In genomic region chr3:57791245-57791644, GRCh38 we compare ENCODE assay signal across 1 cellular context.
TF ChIP-seq lines count a peak whose summit lies in the region.

No MANE protein-coding gene starts in this region.

TF ChIP-seq in K562, 482 proteins besides CTCF, POLR2A, EP300 and RAD21 (continued from another document and continues in another):
- TF ChIP-seq DACH1 (IDR thresholded peaks at IDR 0.05; ENCODE audit: partially characterized antibody) = no peak
- no peak for TF ChIP-seq FOS (IDR thresholded peaks at IDR 0.05; ENCODE audit: extremely low read depth, insufficient read length)
- TF ChIP-seq NR4A1 (CRISPR knock-in tag; IDR thresholded peaks at IDR 0.05) = no peak
- TF ChIP-seq NR4A1 (tag; IDR thresholded peaks at IDR 0.05) = no peak
- TF ChIP-seq, protein P1, sequence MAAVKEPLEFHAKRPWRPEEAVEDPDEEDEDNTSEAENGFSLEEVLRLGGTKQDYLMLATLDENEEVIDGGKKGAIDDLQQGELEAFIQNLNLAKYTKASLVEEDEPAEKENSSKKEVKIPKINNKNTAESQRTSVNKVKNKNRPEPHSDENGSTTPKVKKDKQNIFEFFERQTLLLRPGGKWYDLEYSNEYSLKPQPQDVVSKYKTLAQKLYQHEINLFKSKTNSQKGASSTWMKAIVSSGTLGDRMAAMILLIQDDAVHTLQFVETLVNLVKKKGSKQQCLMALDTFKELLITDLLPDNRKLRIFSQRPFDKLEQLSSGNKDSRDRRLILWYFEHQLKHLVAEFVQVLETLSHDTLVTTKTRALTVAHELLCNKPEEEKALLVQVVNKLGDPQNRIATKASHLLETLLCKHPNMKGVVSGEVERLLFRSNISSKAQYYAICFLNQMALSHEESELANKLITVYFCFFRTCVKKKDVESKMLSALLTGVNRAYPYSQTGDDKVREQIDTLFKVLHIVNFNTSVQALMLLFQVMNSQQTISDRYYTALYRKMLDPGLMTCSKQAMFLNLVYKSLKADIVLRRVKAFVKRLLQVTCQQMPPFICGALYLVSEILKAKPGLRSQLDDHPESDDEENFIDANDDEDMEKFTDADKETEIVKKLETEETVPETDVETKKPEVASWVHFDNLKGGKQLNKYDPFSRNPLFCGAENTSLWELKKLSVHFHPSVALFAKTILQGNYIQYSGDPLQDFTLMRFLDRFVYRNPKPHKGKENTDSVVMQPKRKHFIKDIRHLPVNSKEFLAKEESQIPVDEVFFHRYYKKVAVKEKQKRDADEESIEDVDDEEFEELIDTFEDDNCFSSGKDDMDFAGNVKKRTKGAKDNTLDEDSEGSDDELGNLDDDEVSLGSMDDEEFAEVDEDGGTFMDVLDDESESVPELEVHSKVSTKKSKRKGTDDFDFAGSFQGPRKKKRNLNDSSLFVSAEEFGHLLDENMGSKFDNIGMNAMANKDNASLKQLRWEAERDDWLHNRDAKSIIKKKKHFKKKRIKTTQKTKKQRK (IDR thresholded peaks at IDR 0.05; ENCODE audit: borderline replicate concordance, low read depth, low read length) = no peak
- TF ChIP-seq, protein P2, sequence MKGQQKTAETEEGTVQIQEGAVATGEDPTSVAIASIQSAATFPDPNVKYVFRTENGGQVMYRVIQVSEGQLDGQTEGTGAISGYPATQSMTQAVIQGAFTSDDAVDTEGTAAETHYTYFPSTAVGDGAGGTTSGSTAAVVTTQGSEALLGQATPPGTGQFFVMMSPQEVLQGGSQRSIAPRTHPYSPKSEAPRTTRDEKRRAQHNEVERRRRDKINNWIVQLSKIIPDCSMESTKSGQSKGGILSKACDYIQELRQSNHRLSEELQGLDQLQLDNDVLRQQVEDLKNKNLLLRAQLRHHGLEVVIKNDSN (CRISPR knock-in tag; IDR thresholded peaks at IDR 0.05) = no peak
- no peak for TF ChIP-seq JUND (IDR thresholded peaks at IDR 0.05; ENCODE audit: borderline replicate concordance, low read depth, low read length)
- no peak for TF ChIP-seq JUND (tag; IDR thresholded peaks at IDR 0.05; ENCODE audit: borderline replicate concordance, low read depth, low read length)
- no peak for TF ChIP-seq BACH1 (tag; IDR thresholded peaks at IDR 0.05)
- no peak for TF ChIP-seq MEF2A (IDR thresholded peaks at IDR 0.05; ENCODE audit: control insufficient read depth, low read depth, low read length)
- no peak for TF ChIP-seq MTA1 (IDR thresholded peaks at IDR 0.05; ENCODE audit: borderline replicate concordance)
- no peak; the same call in 1 of the 2 replicates for TF ChIP-seq ZNF175 (CRISPR knock-in tag; IDR thresholded peaks at IDR 0.05; ENCODE audit: low read depth)
- TF ChIP-seq ZNF212 (CRISPR knock-in tag; IDR thresholded peaks at IDR 0.05) = no peak
- TF ChIP-seq ZNF280A (IDR thresholded peaks at IDR 0.05; ENCODE audit: low read depth, partially characterized antibody) = no peak
- TF ChIP-seq ZBTB40 (IDR thresholded peaks at IDR 0.05) = no peak
- TF ChIP-seq ZBTB40 (CRISPR knock-in tag; IDR thresholded peaks at IDR 0.05) = no peak
- peak; percentile 33; the same call in 1 of the 2 replicates for TF ChIP-seq SMAD4 (CRISPR knock-in tag; conservative IDR thresholded peaks at IDR 0.05)
- TF ChIP-seq, protein P3, sequence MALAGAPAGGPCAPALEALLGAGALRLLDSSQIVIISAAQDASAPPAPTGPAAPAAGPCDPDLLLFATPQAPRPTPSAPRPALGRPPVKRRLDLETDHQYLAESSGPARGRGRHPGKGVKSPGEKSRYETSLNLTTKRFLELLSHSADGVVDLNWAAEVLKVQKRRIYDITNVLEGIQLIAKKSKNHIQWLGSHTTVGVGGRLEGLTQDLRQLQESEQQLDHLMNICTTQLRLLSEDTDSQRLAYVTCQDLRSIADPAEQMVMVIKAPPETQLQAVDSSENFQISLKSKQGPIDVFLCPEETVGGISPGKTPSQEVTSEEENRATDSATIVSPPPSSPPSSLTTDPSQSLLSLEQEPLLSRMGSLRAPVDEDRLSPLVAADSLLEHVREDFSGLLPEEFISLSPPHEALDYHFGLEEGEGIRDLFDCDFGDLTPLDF (CRISPR knock-in tag; IDR thresholded peaks at IDR 0.05) = no peak
- TF ChIP-seq, protein P4, sequence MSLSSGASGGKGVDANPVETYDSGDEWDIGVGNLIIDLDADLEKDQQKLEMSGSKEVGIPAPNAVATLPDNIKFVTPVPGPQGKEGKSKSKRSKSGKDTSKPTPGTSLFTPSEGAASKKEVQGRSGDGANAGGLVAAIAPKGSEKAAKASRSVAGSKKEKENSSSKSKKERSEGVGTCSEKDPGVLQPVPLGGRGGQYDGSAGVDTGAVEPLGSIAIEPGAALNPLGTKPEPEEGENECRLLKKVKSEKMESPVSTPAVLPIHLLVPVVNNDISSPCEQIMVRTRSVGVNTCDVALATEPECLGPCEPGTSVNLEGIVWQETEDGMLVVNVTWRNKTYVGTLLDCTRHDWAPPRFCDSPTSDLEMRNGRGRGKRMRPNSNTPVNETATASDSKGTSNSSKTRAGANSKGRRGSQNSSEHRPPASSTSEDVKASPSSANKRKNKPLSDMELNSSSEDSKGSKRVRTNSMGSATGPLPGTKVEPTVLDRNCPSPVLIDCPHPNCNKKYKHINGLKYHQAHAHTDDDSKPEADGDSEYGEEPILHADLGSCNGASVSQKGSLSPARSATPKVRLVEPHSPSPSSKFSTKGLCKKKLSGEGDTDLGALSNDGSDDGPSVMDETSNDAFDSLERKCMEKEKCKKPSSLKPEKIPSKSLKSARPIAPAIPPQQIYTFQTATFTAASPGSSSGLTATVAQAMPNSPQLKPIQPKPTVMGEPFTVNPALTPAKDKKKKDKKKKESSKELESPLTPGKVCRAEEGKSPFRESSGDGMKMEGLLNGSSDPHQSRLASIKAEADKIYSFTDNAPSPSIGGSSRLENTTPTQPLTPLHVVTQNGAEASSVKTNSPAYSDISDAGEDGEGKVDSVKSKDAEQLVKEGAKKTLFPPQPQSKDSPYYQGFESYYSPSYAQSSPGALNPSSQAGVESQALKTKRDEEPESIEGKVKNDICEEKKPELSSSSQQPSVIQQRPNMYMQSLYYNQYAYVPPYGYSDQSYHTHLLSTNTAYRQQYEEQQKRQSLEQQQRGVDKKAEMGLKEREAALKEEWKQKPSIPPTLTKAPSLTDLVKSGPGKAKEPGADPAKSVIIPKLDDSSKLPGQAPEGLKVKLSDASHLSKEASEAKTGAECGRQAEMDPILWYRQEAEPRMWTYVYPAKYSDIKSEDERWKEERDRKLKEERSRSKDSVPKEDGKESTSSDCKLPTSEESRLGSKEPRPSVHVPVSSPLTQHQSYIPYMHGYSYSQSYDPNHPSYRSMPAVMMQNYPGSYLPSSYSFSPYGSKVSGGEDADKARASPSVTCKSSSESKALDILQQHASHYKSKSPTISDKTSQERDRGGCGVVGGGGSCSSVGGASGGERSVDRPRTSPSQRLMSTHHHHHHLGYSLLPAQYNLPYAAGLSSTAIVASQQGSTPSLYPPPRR (CRISPR knock-in tag; IDR thresholded peaks at IDR 0.05; ENCODE audit: borderline replicate concordance) = no peak
- TF ChIP-seq SMARCC2 (IDR thresholded peaks at IDR 0.05; ENCODE audit: low read depth) = peak; percentile 86
- no peak for TF ChIP-seq MYNN (IDR thresholded peaks at IDR 0.05)
- no peak for TF ChIP-seq MYNN (CRISPR knock-in tag; IDR thresholded peaks at IDR 0.05)
- TF ChIP-seq ERF (CRISPR knock-in tag; IDR thresholded peaks at IDR 0.05) = no peak
- TF ChIP-seq IRF2 (CRISPR knock-in tag; IDR thresholded peaks at IDR 0.05) = no peak
- no peak for TF ChIP-seq BDP1 (IDR thresholded peaks at IDR 0.05; ENCODE audit: insufficient read depth, insufficient read length)
- no peak for TF ChIP-seq RBM22 (IDR thresholded peaks at IDR 0.05; ENCODE audit: low read depth, low read length, poor library complexity, severe bottlenecking)
- no peak for TF ChIP-seq TRIM25 (IDR thresholded peaks at IDR 0.05; ENCODE audit: borderline replicate concordance)
- TF ChIP-seq SOX6 (IDR thresholded peaks at IDR 0.05) = peak; percentile 91
- no peak for TF ChIP-seq ZNF197 (CRISPR knock-in tag; IDR thresholded peaks at IDR 0.05; ENCODE audit: low read depth)
- TF ChIP-seq, protein P5, sequence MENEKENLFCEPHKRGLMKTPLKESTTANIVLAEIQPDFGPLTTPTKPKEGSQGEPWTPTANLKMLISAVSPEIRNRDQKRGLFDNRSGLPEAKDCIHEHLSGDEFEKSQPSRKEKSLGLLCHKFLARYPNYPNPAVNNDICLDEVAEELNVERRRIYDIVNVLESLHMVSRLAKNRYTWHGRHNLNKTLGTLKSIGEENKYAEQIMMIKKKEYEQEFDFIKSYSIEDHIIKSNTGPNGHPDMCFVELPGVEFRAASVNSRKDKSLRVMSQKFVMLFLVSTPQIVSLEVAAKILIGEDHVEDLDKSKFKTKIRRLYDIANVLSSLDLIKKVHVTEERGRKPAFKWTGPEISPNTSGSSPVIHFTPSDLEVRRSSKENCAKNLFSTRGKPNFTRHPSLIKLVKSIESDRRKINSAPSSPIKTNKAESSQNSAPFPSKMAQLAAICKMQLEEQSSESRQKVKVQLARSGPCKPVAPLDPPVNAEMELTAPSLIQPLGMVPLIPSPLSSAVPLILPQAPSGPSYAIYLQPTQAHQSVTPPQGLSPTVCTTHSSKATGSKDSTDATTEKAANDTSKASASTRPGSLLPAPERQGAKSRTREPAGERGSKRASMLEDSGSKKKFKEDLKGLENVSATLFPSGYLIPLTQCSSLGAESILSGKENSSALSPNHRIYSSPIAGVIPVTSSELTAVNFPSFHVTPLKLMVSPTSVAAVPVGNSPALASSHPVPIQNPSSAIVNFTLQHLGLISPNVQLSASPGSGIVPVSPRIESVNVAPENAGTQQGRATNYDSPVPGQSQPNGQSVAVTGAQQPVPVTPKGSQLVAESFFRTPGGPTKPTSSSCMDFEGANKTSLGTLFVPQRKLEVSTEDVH (IDR thresholded peaks at IDR 0.05; ENCODE audit: low read depth, partially characterized antibody) = no peak
- no peak for TF ChIP-seq ZNF217 (CRISPR knock-in tag; IDR thresholded peaks at IDR 0.05)
